21 cellular contexts compared by ENCODE assay signal in the genomic region with DNA sequence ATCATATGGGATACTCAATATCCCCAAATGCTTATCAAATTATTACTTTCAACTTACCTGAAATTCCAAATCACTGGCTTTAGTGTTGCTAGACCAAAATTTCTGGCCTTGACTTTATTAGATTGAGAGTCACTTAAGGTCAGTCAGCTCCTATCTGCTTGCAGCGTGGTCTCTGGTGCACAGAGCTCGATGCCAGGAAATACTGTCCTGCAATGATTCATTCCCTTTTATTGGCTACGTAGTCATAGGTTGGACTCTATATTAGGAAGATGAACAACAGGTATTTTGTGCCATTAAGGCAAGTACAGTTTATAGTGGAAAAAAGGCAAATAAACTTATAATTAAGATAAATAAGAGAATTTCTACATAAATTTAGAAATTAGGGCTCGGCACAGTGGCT.
"Had no signal": no experiment of that assay in that cellular context is flagged by ENCODE, and none has a peak within 500 bp of the region (broad histone marks: within the 10 kb centered on the region; RNA-seq: fewer than 3 reads in every experiment).

No MANE protein-coding gene starts in this region.

- DNase-seq: KBM-7, MG63, NCI-H1092, NCI-H1105 treated with DMSO at 0.1 percent for 48 hours, NCI-H1417 treated with DMSO at 0.1 percent for 48 hours, NCI-H146, NCI-H1694 treated with DMSO at 0.1 percent for 48 hours, NCI-H2029, NCI-H2081 treated with DMSO at 0.1 percent for 48 hours, NCI-H2171, NCI-H226, NCI-H446, NCI-H510A, NCI-H524 treated with DMSO at 0.1 percent for 48 hours, NCI-H69, NCI-H774, SHP77, SK-N-SH, SW 1271 had no signal

- H3K9me3 ChIP-seq: MG63, SK-N-SH had no signal

- H3K4me2 ChIP-seq: SK-N-SH had no signal

- H3K4me3 ChIP-seq: MG63 had no signal

- H3K27ac ChIP-seq: HL-60 had no signal

- ATAC-seq: Panc1 had no signal

- H3K27me3 ChIP-seq: MG63 had no signal

- H3K9ac ChIP-seq: SK-N-SH had no signal

- H3K36me3 ChIP-seq: MG63 had no signal
